8 cellular contexts compared by ENCODE assay signal in genomic region chr1:202807926-202808757, GRCh38. TPM values are rescaled to one million over a fixed set of nuclear protein-coding genes. Genes with fewer than 3 reads are reported as not detected.
DNase-seq lines count a peak whose midpoint lies in the region; ATAC-seq and TF ChIP-seq lines count a peak whose summit lies in the region.

KDM5B (minus strand) TSS chr1:202808421; CDS start chr1:202808305, 116 bp downstream.

- intact Hi-C loops in T-helper 2 cell treated with Interferon-gamma antibody and Interleukin-4, amounts not matched to agents 100 ng/mL and 5 ng/mL, for 36 hours (cut with micrococcal nuclease) = loop anchor here (2.0 to 5.0 kb wide), 5 partner anchors 36 to 519 kb away; partner anchors contain the start of genes ADIPOR1, KLHL12 and UBE2T
- intact Hi-C loops in left ventricle myocardium inferior (cut with micrococcal nuclease) (no loop called here), posterior cingulate gyrus (cut with DNase I) (no loop called here)

- peak; percentile 55 for DNase-seq in DMS153 treated with DMSO at 0.1 percent for 48 hours (lab: John Stamatoyannopoulos, UW; ENCODE audit: unreplicated experiment)
- peak; percentile 70 for DNase-seq in LoVo (ENCODE audit: low spot score)
- peak in 47 of 56 donors; percentile 13 to 74 (median 54) for DNase-seq in amygdala (lab: John Stamatoyannopoulos, UW)
- peak; percentile 75 for DNase-seq in left ventricle myocardium inferior
- DNase-seq in posterior cingulate gyrus = peak; percentile 51 to 94 (median 68)
- DNase-seq in ureter (ENCODE audit: low spot score) = peak; percentile 81

- no peak for TF ChIP-seq CTCF in left ventricle myocardium inferior (IDR thresholded peaks at IDR 0.05; ENCODE audit: borderline replicate concordance)

- H3K36me3 ChIP-seq in left ventricle myocardium inferior = no peaks in the 10 kb centered on the region

- peak within 1 kb of the TSS; percentile 81 for H3K27ac ChIP-seq in left ventricle myocardium inferior (replicated peaks)

- H3K4me3 ChIP-seq in left ventricle myocardium inferior = peak within 1 kb of the TSS; percentile 100

- H3K9me3 ChIP-seq in left ventricle myocardium inferior (replicated peaks) = no peaks in the 10 kb centered on the region

- peaks cover 72% of the 10 kb centered on the region for H3K4me1 ChIP-seq in left ventricle myocardium inferior

- no peaks in the 10 kb centered on the region for H3K27me3 ChIP-seq in left ventricle myocardium inferior (ENCODE audit: low read depth)

- ATAC-seq in HG03460 (IDR thresholded peaks at IDR 0.05; ENCODE audit: unreplicated experiment) = no peak

RNA-seq across cellular contexts. Expression of gene KDM5B, which starts in this region (rescaled TPM):
- total RNA-seq in T-helper 2 cell treated with Interferon-gamma antibody and Interleukin-4, amounts not matched to agents 100 ng/mL and 5 ng/mL, for 36 hours = 51.1 and 59.0 TPM in 2 replicates
- 11.9 TPM for total RNA-seq in left ventricle myocardium inferior
- 139 TPM for total RNA-seq in ureter
